In the genomic region with DNA sequence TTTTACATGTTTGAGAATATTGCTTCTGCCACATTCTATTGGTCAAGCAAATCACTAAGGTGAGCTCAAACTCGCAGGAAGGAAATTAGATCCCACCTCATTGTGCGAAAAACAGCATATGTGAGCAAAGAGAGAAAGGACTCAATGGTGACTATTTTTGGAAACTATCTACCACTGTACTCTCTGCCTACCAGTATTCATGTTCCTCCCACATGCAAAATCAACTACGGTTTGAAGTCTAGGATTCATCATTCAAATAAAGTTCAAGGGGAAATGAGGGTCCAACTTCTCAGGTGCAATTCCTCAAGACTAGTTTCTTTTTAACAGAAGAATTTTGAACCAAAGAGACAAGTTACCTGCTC, we compare ENCODE assay signal across 20 cellular contexts.
DNase-seq lines count a peak whose midpoint lies in the region; ATAC-seq and TF ChIP-seq lines count a peak whose summit lies in the region.
"Had no signal": no experiment of that assay in that cellular context is flagged by ENCODE, and none has a peak within 500 bp of the region (broad histone marks: within the 10 kb centered on the region; RNA-seq: fewer than 3 reads in every experiment).

No MANE protein-coding gene starts in this region.

- no peak for TF ChIP-seq CTCF in AG04450 (IDR thresholded peaks at IDR 0.05; ENCODE audit: low read depth, low read length)
- no peak for TF ChIP-seq CTCF in KMS-11 (conservative IDR thresholded peaks at IDR 0.05; ENCODE audit: low read depth, low read length)
- TF ChIP-seq CTCF in choroid plexus epithelial cell (conservative IDR thresholded peaks at IDR 0.05; ENCODE audit: low read depth, low read length) = no peak
- no peak for TF ChIP-seq CTCF in osteocyte (IDR thresholded peaks at IDR 0.05)

- no peak for ATAC-seq in activated naive CD4-positive, alpha-beta T cell treated with anti-CD3 and anti-CD28 coated beads, Interleukin-2, amount 50 U/mL, for 72 hours
- ATAC-seq in GM18519 (IDR thresholded peaks at IDR 0.05; ENCODE audit: low FRiP score, unreplicated experiment) = no peak
- ATAC-seq in stimulated activated naive CD8-positive, alpha-beta T cell treated with anti-CD3 and anti-CD28 coated beads, Interleukin-15, amount 100 ng/mL, for 72 hours = no peak
- ATAC-seq: activated CD4-positive, alpha-beta T cell treated with anti-CD3 and anti-CD28 coated beads for 36 hours had no signal

- no peak for DNase-seq in AG04450 (ENCODE audit: low read depth, low spot score)
- DNase-seq in choroid plexus epithelial cell (ENCODE audit: low read depth) = no peak
- DNase-seq in osteocyte (ENCODE audit: extremely low spot score, unreplicated experiment) = no peak
- no peak for DNase-seq in activated naive CD4-positive, alpha-beta T cell treated with anti-CD3 and anti-CD28 coated beads, Interleukin-2, amount 50 U/mL, for 72 hours (ENCODE audit: low spot score in 2 of 2)
- DNase-seq in nucleus accumbens (lab: John Stamatoyannopoulos, UW) = no peak
- DNase-seq in stimulated activated naive CD8-positive, alpha-beta T cell treated with anti-CD3 and anti-CD28 coated beads, Interleukin-15, amount 100 ng/mL, for 72 hours = no peak
- DNase-seq: activated CD4-positive, alpha-beta T cell treated with anti-CD3 and anti-CD28 coated beads for 36 hours; activated naive CD8-positive, alpha-beta T cell treated with anti-CD3 and anti-CD28 coated beads, Interleukin-2, amount 10 ng/mL, durations not matched to agents 7 days and 5 days; CD4-positive, alpha-beta T cell; erythroblast; NCI-H187 treated with DMSO at 0.1 percent for 48 hours had no signal

- H3K4me1 ChIP-seq in KMS-11 (ENCODE audit: low read depth, poor library complexity, severe bottlenecking) = peaks cover 21% of the 10 kb centered on the region
- H3K4me1 ChIP-seq: lower lobe of right lung, Peyer's patch, uterus had no signal

- H3K4me2 ChIP-seq in KMS-11 = peak overlapping the region; percentile 30

- H2AFZ ChIP-seq in KMS-11 (ENCODE audit: low read depth) = peak overlapping the region; percentile 25; the same call in 1 of the 2 replicates

- H3K79me2 ChIP-seq in KMS-11 (ENCODE audit: insufficient read depth, low read depth) = no peaks in the 10 kb centered on the region

- no peaks in the 10 kb centered on the region for H3K36me3 ChIP-seq in KMS-11 (ENCODE audit: insufficient read depth)
- H3K36me3 ChIP-seq: heart right ventricle, lower lobe of right lung, ovary, Peyer's patch, uterus had no signal

- H3K4me3 ChIP-seq in AG04450 (ENCODE audit: low read depth, low read length) = peak overlapping the region; percentile 38
- no peak overlapping the region for H3K4me3 ChIP-seq in KMS-11 (IDR thresholded peaks at IDR 0.05; ENCODE audit: insufficient read depth, low read depth, low read length)
- H3K4me3 ChIP-seq in choroid plexus epithelial cell (ENCODE audit: low read depth, low read length) = peak overlapping the region; percentile 1
- H3K4me3 ChIP-seq: heart right ventricle, lower lobe of right lung, ovary, Peyer's patch, skin epidermis, uterus had no signal

- POLR2A ChIA-PET in AG04450 (lab: Yijun Ruan, JAX) = interaction anchor here (1.3 kb wide), 1 partner anchor 61 kb away, joined by 6 read pairs; a partner anchor contains a TSS

- CTCF ChIA-PET in AG04450 (lab: Charles Lee) = no interaction called here

- H3K9me3 ChIP-seq in AG04450 (ENCODE audit: control insufficient read depth, insufficient read depth, low read length) = no peaks in the 10 kb centered on the region
- H3K9me3 ChIP-seq: heart right ventricle, lower lobe of right lung, ovary, Peyer's patch, uterus had no signal

- H3K9ac ChIP-seq in KMS-11 = no peak overlapping the region

- no peak overlapping the region for H3K4me3 Mint-ChIP-seq in osteocyte (ENCODE audit: unreplicated experiment)
- H3K4me3 Mint-ChIP-seq in stimulated activated naive CD8-positive, alpha-beta T cell treated with anti-CD3 and anti-CD28 coated beads, Interleukin-15, amount 100 ng/mL, for 72 hours = no peak overlapping the region
- H3K4me3 Mint-ChIP-seq: activated CD4-positive, alpha-beta T cell treated with anti-CD3 and anti-CD28 coated beads for 36 hours; activated naive CD8-positive, alpha-beta T cell treated with anti-CD3 and anti-CD28 coated beads, Interleukin-2, amount 10 ng/mL, durations not matched to agents 7 days and 5 days; activated T-helper 1 cell treated with anti-CD3 and anti-CD28 coated beads, Interleukin-12 subunit alpha, Interleukin-12 subunit beta, Interleukin-2, Interleukin-4 antibody, amounts not matched to agents 30 ng/mL and 10 ng/mL and 1 ng/mL, durations not matched to agents 14 hours and 24 hours and 36 hours; CD4-positive, alpha-beta T cell had no signal

- H3K27ac Mint-ChIP-seq in osteocyte (ENCODE audit: unreplicated experiment) = peak overlapping the region; percentile 69
- H3K27ac Mint-ChIP-seq in activated naive CD4-positive, alpha-beta T cell treated with anti-CD3 and anti-CD28 coated beads, Interleukin-2, amount 50 U/mL, for 72 hours = no peak overlapping the region
- no peak overlapping the region for H3K27ac Mint-ChIP-seq in stimulated activated naive CD8-positive, alpha-beta T cell treated with anti-CD3 and anti-CD28 coated beads, Interleukin-15, amount 100 ng/mL, for 72 hours
- H3K27ac Mint-ChIP-seq: activated CD4-positive, alpha-beta T cell treated with anti-CD3 and anti-CD28 coated beads for 36 hours; activated naive CD8-positive, alpha-beta T cell treated with anti-CD3 and anti-CD28 coated beads, Interleukin-2, amount 10 ng/mL, durations not matched to agents 7 days and 5 days; activated T-helper 1 cell treated with anti-CD3 and anti-CD28 coated beads, Interleukin-12 subunit alpha, Interleukin-12 subunit beta, Interleukin-2, Interleukin-4 antibody, amounts not matched to agents 30 ng/mL and 10 ng/mL and 1 ng/mL, durations not matched to agents 14 hours and 24 hours and 36 hours; CD4-positive, alpha-beta T cell had no signal

- H3K27me3 ChIP-seq in AG04450 (ENCODE audit: control insufficient read depth, insufficient read depth, low read length) (no peaks in the 10 kb centered on the region), KMS-11 (ENCODE audit: insufficient read depth, low read depth) (no peaks in the 10 kb centered on the region)
- H3K27me3 ChIP-seq: heart right ventricle, ovary, Peyer's patch, uterus had no signal

- no peaks in the 10 kb centered on the region for H3K36me3 Mint-ChIP-seq in osteocyte (ENCODE audit: unreplicated experiment)
- H3K36me3 Mint-ChIP-seq in activated naive CD4-positive, alpha-beta T cell treated with anti-CD3 and anti-CD28 coated beads, Interleukin-2, amount 50 U/mL, for 72 hours = no peaks in the 10 kb centered on the region
- H3K36me3 Mint-ChIP-seq: activated naive CD8-positive, alpha-beta T cell treated with anti-CD3 and anti-CD28 coated beads, Interleukin-2, amount 10 ng/mL, durations not matched to agents 7 days and 5 days had no signal

- H4K20me1 ChIP-seq in KMS-11 (ENCODE audit: insufficient read depth) = no peaks in the 10 kb centered on the region

- no peaks in the 10 kb centered on the region for H3K9me3 Mint-ChIP-seq in osteocyte (ENCODE audit: unreplicated experiment)
- H3K9me3 Mint-ChIP-seq in activated naive CD4-positive, alpha-beta T cell treated with anti-CD3 and anti-CD28 coated beads, Interleukin-2, amount 50 U/mL, for 72 hours = no peaks in the 10 kb centered on the region
- H3K9me3 Mint-ChIP-seq in stimulated activated naive CD8-positive, alpha-beta T cell treated with anti-CD3 and anti-CD28 coated beads, Interleukin-15, amount 100 ng/mL, for 72 hours = no peaks in the 10 kb centered on the region
- H3K9me3 Mint-ChIP-seq: activated naive CD8-positive, alpha-beta T cell treated with anti-CD3 and anti-CD28 coated beads, Interleukin-2, amount 10 ng/mL, durations not matched to agents 7 days and 5 days; activated T-helper 1 cell treated with anti-CD3 and anti-CD28 coated beads, Interleukin-12 subunit alpha, Interleukin-12 subunit beta, Interleukin-2, Interleukin-4 antibody, amounts not matched to agents 30 ng/mL and 10 ng/mL and 1 ng/mL, durations not matched to agents 14 hours and 24 hours and 36 hours; CD4-positive, alpha-beta T cell had no signal

- H3K4me1 Mint-ChIP-seq in osteocyte (ENCODE audit: unreplicated experiment) = peaks cover 14% of the 10 kb centered on the region
- H3K4me1 Mint-ChIP-seq in stimulated activated naive CD8-positive, alpha-beta T cell treated with anti-CD3 and anti-CD28 coated beads, Interleukin-15, amount 100 ng/mL, for 72 hours = peaks cover 4% of the 10 kb centered on the region
- H3K4me1 Mint-ChIP-seq: activated CD4-positive, alpha-beta T cell treated with anti-CD3 and anti-CD28 coated beads for 36 hours; activated naive CD8-positive, alpha-beta T cell treated with anti-CD3 and anti-CD28 coated beads, Interleukin-2, amount 10 ng/mL, durations not matched to agents 7 days and 5 days had no signal

- H3K27ac ChIP-seq in AG04450 (ENCODE audit: low read depth, low read length) = peak overlapping the region; percentile 75
- H3K27ac ChIP-seq in KMS-11 = peak overlapping the region; percentile 10; the same call in 1 of the 2 replicates
- H3K27ac ChIP-seq: lower lobe of right lung, ovary, Peyer's patch, uterus had no signal

- no peaks in the 10 kb centered on the region for H3K27me3 Mint-ChIP-seq in osteocyte (ENCODE audit: unreplicated experiment)
- peaks cover 12% of the 10 kb centered on the region for H3K27me3 Mint-ChIP-seq in stimulated activated naive CD8-positive, alpha-beta T cell treated with anti-CD3 and anti-CD28 coated beads, Interleukin-15, amount 100 ng/mL, for 72 hours
- H3K27me3 Mint-ChIP-seq: activated CD4-positive, alpha-beta T cell treated with anti-CD3 and anti-CD28 coated beads for 36 hours; CD4-positive, alpha-beta T cell had no signal
